Comparison of ENCODE assay signal across 20 cellular contexts in the genomic region with DNA sequence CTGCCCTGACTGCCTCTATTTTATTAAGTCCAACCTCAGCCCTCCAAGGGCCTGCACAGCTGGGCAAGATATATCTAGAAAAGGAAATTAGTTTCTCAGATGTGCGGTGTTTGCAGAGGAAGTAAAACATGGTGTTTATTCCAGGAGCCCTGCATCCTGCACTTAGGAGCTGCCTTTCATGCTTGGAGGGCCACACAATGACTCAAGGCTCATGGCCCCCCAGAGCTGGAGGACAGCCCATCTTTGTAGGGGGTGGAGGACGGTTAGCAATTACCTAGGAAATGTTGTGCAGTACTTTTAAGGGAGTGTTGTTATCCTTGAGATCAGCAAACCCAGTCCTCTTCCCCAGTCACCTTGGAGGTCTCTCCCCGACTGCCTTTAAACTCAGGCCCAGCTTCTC.
A peak's percentile ranks its signal among the peaks of the same experiment; 100 is the strongest.
DNase-seq lines count a peak whose midpoint lies in the region; ATAC-seq and TF ChIP-seq lines count a peak whose summit lies in the region.
"Had no signal": no experiment of that assay in that cellular context is flagged by ENCODE, and none has a peak within 500 bp of the region (broad histone marks: within the 10 kb centered on the region; RNA-seq: fewer than 3 reads in every experiment).

No MANE protein-coding gene starts in this region.

- peaks cover 6% of the 10 kb centered on the region for H3K4me1 ChIP-seq in left ventricle myocardium inferior
- no peaks in the 10 kb centered on the region for H3K4me1 ChIP-seq in right cardiac atrium (ENCODE audit: control insufficient read depth, insufficient read depth, low read length)
- H3K4me1 ChIP-seq in right lobe of liver, result no peaks in the 10 kb centered on the region
- H3K4me1 ChIP-seq in Peyer's patch, result no peaks in the 10 kb centered on the region

- no peaks in the 10 kb centered on the region for H3K27me3 ChIP-seq in left ventricle myocardium inferior (ENCODE audit: low read depth)
- H3K27me3 ChIP-seq in right cardiac atrium (ENCODE audit: control insufficient read depth, insufficient read depth), result no peaks in the 10 kb centered on the region
- H3K27me3 ChIP-seq in right lobe of liver, result no peaks in the 10 kb centered on the region
- no peaks in the 10 kb centered on the region for H3K27me3 ChIP-seq in Peyer's patch

- H3K9me3 ChIP-seq in left ventricle myocardium inferior (replicated peaks) (peaks cover 3% of the 10 kb centered on the region), right cardiac atrium (ENCODE audit: control insufficient read depth, low read length) (no peaks in the 10 kb centered on the region), right lobe of liver (no peaks in the 10 kb centered on the region), Peyer's patch (no peaks in the 10 kb centered on the region)

- TF ChIP-seq POLR2A in right lobe of liver (IDR thresholded peaks at IDR 0.05) (no peak), Peyer's patch (IDR thresholded peaks at IDR 0.05) (no peak)

- no peak for ATAC-seq in right cardiac atrium
- no peak for ATAC-seq in HG03175 (IDR thresholded peaks at IDR 0.05; ENCODE audit: unreplicated experiment)
- ATAC-seq in right lobe of liver, result no peak
- ATAC-seq: PC-3 had no signal

- whole genome bisulfite sequencing in right cardiac atrium, result 47% methylated on average over 3 of the region's 3 CpGs
- 80% methylated on average over 1 of the region's 3 CpGs for WGBS in right lobe of liver (ENCODE audit: insufficient coverage, low coverage, low lambda C conversion rate, missing lambda C conversion rate)

- H3K27ac ChIP-seq in left ventricle myocardium inferior (replicated peaks) (peak overlapping the region; percentile 25), right cardiac atrium (ENCODE audit: low read length) (no peak overlapping the region), right lobe of liver (no peak overlapping the region), Peyer's patch (no peak overlapping the region)
- H3K27ac ChIP-seq: C4-2B, SK-N-MC had no signal

- H3K36me3 ChIP-seq in left ventricle myocardium inferior, result no peaks in the 10 kb centered on the region
- H3K36me3 ChIP-seq in right lobe of liver, result no peaks in the 10 kb centered on the region
- H3K36me3 ChIP-seq in Peyer's patch, result no peaks in the 10 kb centered on the region

- intact Hi-C loops in left ventricle myocardium inferior (cut with micrococcal nuclease) (no loop called here), right cardiac atrium (cut with DNase I) (no loop called here), right lobe of liver (cut with DNase I) (no loop called here)

- no peak for TF ChIP-seq CTCF in left ventricle myocardium inferior (IDR thresholded peaks at IDR 0.05; ENCODE audit: borderline replicate concordance)
- no peak for TF ChIP-seq CTCF in right lobe of liver (IDR thresholded peaks at IDR 0.05)
- TF ChIP-seq CTCF in Peyer's patch (IDR thresholded peaks at IDR 0.05), result no peak

- H3K4me3 ChIP-seq in left ventricle myocardium inferior, result no peak overlapping the region
- H3K4me3 ChIP-seq in right cardiac atrium (ENCODE audit: low read length), result no peak overlapping the region
- H3K4me3 ChIP-seq in right lobe of liver, result no peak overlapping the region
- H3K4me3 ChIP-seq in Peyer's patch, result no peak overlapping the region
- H3K4me3 ChIP-seq: SK-N-MC had no signal

- DNase-seq in left ventricle myocardium inferior (no peak), right cardiac atrium (no peak), RPMI7951 (ENCODE audit: low read depth) (peak; percentile 13), iPS-NIHi7 (ENCODE audit: extremely low spot score) (peak; percentile 9), NCI-H1105 (lab: John Stamatoyannopoulos, UW) (no peak), right lobe of liver (no peak), Peyer's patch (no peak)
- DNase-seq: 8988T, EL, H7, MV-4-11, NCI-H1417 treated with DMSO at 0.1 percent for 48 hours, NCI-H2029 treated with DMSO at 0.1 percent for 48 hours, NCI-H2171 treated with DMSO at 0.1 percent for 48 hours, NCI-H446 treated with DMSO at 0.1 percent for 48 hours, PC-3, Right ventricle myocardium superior had no signal

Comparison
In these comparisons a context has a peak if more than half of its experiments do, and no peak if none do; other contexts are left out.
1. DNase-seq: peak in RPMI7951 (single experiment) and iPS-NIHi7 (single experiment); none in left ventricle myocardium inferior (single experiment), right cardiac atrium (0 of 3), NCI-H1105 (single experiment), right lobe of liver (0 of 3) and Peyer's patch (0 of 3).